In the genomic region with DNA sequence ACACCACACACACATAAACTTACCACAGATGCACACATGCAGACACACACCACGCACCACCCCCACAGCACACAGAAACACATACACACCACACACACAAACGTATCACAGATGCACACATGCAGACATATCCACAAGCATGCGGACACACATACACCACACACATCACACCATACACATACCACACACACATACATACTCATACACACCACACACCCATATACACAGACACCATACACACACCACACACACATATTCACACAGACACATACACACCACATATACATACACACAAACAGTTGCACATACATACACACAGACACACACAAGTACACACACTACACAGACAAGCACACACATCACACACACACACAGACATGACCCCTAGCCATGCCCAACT, we compare ENCODE assay signal across 1 cellular context.
TF ChIP-seq lines count a peak whose summit lies in the region.

No MANE protein-coding gene starts in this region.

TF ChIP-seq in IMR-90, 13 proteins besides CTCF, POLR2A, EP300 and RAD21:
- TF ChIP-seq MXI1 (IDR thresholded peaks at IDR 0.05; ENCODE audit: borderline replicate concordance, low read depth, low read length) (no peak), FOS (IDR thresholded peaks at IDR 0.05; ENCODE audit: low read depth, low read length) (no peak), RCOR1 (IDR thresholded peaks at IDR 0.05; ENCODE audit: insufficient replicate concordance, low read length) (no peak), CEBPB (IDR thresholded peaks at IDR 0.05; ENCODE audit: low read depth, low read length) (no peak), BHLHE40 (IDR thresholded peaks at IDR 0.05; ENCODE audit: low read depth, low read length) (no peak), RFX5 (IDR thresholded peaks at IDR 0.05; ENCODE audit: low read depth, low read length) (no peak), NFE2L2 (IDR thresholded peaks at IDR 0.05; ENCODE audit: low read depth, low read length) (no peak), MAZ (IDR thresholded peaks at IDR 0.05; ENCODE audit: borderline replicate concordance, low read depth, low read length) (no peak), MAFK (IDR thresholded peaks at IDR 0.05; ENCODE audit: low read depth, low read length) (no peak), CHD1 (IDR thresholded peaks at IDR 0.05; ENCODE audit: low read depth, low read length) (no peak), SMC3 (IDR thresholded peaks at IDR 0.05; ENCODE audit: low read depth, low read length) (no peak)
- TF ChIP-seq, protein P1, sequence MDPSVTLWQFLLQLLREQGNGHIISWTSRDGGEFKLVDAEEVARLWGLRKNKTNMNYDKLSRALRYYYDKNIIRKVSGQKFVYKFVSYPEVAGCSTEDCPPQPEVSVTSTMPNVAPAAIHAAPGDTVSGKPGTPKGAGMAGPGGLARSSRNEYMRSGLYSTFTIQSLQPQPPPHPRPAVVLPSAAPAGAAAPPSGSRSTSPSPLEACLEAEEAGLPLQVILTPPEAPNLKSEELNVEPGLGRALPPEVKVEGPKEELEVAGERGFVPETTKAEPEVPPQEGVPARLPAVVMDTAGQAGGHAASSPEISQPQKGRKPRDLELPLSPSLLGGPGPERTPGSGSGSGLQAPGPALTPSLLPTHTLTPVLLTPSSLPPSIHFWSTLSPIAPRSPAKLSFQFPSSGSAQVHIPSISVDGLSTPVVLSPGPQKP (IDR thresholded peaks at IDR 0.05; ENCODE audit: borderline replicate concordance, low read depth, low read length): no peak
- TF ChIP-seq, protein P2, sequence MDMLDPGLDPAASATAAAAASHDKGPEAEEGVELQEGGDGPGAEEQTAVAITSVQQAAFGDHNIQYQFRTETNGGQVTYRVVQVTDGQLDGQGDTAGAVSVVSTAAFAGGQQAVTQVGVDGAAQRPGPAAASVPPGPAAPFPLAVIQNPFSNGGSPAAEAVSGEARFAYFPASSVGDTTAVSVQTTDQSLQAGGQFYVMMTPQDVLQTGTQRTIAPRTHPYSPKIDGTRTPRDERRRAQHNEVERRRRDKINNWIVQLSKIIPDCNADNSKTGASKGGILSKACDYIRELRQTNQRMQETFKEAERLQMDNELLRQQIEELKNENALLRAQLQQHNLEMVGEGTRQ (IDR thresholded peaks at IDR 0.05; ENCODE audit: low read depth, low read length): no peak
